ENCODE assay signal across 3 cellular contexts in the genomic region with DNA sequence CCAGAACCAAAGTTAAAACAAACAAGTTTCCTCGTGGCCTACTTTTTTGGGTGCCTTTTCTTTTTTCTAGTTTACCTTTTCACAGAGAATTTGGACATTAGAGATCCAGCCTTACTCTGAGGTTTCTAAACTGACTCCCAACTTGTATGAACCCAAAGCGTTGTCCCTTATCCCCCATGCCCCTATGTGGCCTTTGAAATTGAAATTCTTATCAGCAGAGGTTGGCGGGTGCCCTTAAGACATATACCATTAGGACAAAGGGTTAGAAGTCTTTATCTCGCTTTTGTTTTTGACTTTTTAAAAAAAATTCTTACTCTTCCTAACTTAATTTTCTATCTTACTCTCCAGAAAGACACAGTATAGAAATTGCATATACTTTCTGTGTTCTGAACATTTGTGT.
"Had no signal": no experiment of that assay in that cellular context is flagged by ENCODE, and none has a peak within 500 bp of the region (broad histone marks: within the 10 kb centered on the region; RNA-seq: fewer than 3 reads in every experiment).

No MANE protein-coding gene starts in this region.

- DNase-seq: GDM1, GF-D8 had no signal

- ATAC-seq: GM12878 had no signal

- H3K4me3 ChIP-seq: GM12878 had no signal
